In the genomic region with DNA sequence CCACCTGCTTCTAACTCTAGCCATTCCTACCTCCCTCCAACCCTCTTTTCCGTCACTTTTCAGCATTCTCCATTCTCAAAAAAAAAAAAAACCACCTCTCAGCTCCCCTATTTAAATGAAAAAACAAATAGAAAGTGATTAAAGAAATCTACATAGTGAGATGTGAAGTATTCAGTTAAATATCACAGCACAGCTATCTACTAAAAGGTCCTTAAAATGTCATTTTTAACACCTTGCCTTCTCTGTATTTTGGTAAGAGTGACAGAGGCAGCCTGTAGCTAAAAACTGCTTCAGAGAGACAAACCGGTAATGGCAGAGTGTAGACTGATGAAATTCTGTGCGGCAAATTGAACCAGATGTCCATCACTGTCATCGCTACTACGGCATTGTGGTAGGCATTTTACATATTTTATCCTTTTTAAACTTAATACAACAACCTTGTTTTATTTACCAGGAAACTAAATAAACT, we compare ENCODE assay signal across 8 cellular contexts. TPM values are rescaled to one million over a fixed set of nuclear protein-coding genes. Genes with fewer than 3 reads are reported as not detected.
A peak's percentile ranks its signal among the peaks of the same experiment; 100 is the strongest.
DNase-seq lines count a peak whose midpoint lies in the region; ATAC-seq, FAIRE-seq and TF ChIP-seq lines count a peak whose summit lies in the region.

No MANE protein-coding gene starts in this region.

- FAIRE-seq in kidney (lab: Jason Lieb, UNC) = no peak

- peak overlapping the region; percentile 80 for H3K4me3 ChIP-seq in AG04450 (ENCODE audit: low read depth, low read length)
- H3K4me3 ChIP-seq in adipocyte (ENCODE audit: low read length) = peak overlapping the region; percentile 87
- peak overlapping the region; percentile 79 to 83 for H3K4me3 ChIP-seq in kidney (ENCODE audit: low read length in 2 of 2)

- H3K4me1 Mint-ChIP-seq in HFFc6 (ENCODE audit: low read depth) = peaks cover 19% of the 10 kb centered on the region

- H3K36me3 ChIP-seq in adipocyte (ENCODE audit: control insufficient read depth, insufficient read depth, low read length, severe bottlenecking) (peaks cover 31% of the 10 kb centered on the region), kidney (ENCODE audit: control insufficient read depth in 1 of 2, insufficient read depth in 2 of 2, low read length in 2 of 2) (peaks cover 7 to 9% of the 10 kb centered on the region in 2 donors)

- intact Hi-C loops in kidney (cut with DNase I) = no loop called here

- H3K27ac Mint-ChIP-seq in HFFc6 = peak overlapping the region; percentile 70

- peak overlapping the region; percentile 96 for H3K9ac ChIP-seq in adipocyte (ENCODE audit: low read length)
- H3K9ac ChIP-seq in kidney (ENCODE audit: low read length in 2 of 2) = peak overlapping the region; percentile 67 to 77

- no peaks in the 10 kb centered on the region for H3K27me3 ChIP-seq in AG04450 (ENCODE audit: control insufficient read depth, insufficient read depth, low read length)
- H3K27me3 ChIP-seq in adipocyte (replicated peaks; ENCODE audit: control insufficient read depth, insufficient read depth, low read length) = no peaks in the 10 kb centered on the region

- ATAC-seq in HG03342 (IDR thresholded peaks at IDR 0.05; ENCODE audit: unreplicated experiment) = no peak
- no peak for ATAC-seq in HG02759 (IDR thresholded peaks at IDR 0.05; ENCODE audit: unreplicated experiment)

- H3K27ac ChIP-seq in AG04450 (ENCODE audit: low read depth, low read length) (no peak overlapping the region), kidney (ENCODE audit: low read depth in 2 of 2, low read length in 2 of 2) (peak overlapping the region; percentile 81 to 83), temporal lobe (ENCODE audit: low read depth, low read length) (peak overlapping the region; percentile 52)

- H3K4me1 ChIP-seq in adipocyte (ENCODE audit: control insufficient read depth, insufficient read depth, low read length) (peaks cover 8% of the 10 kb centered on the region), kidney (ENCODE audit: control insufficient read depth in 1 of 2, insufficient read depth in 1 of 2, low read depth in 1 of 2, low read length in 2 of 2) (peaks cover 0 to 2% of the 10 kb centered on the region in 2 donors)

- no peak for DNase-seq in AG04450 (ENCODE audit: low read depth, low spot score)
- no peak for DNase-seq in HFFc6
- DNase-seq in adipocyte (ENCODE audit: low read depth) = peak; percentile 27
- no peak for DNase-seq in kidney
- DNase-seq in epidermal melanocyte (ENCODE audit: insufficient read length, low spot score) = no peak

- H3K27me3 Mint-ChIP-seq in HFFc6 (ENCODE audit: insufficient read depth) = no peaks in the 10 kb centered on the region

- CTCF ChIA-PET in AG04450 (lab: Charles Lee) = interaction anchor here (0.6 to 3.3 kb wide), 12 partner anchors 10 to 347 kb away, joined by 3 to 36 read pairs (median 4); no protein-coding TSS in a partner anchor

- H3K9me3 ChIP-seq in AG04450 (ENCODE audit: control insufficient read depth, insufficient read depth, low read length) (no peaks in the 10 kb centered on the region), adipocyte (ENCODE audit: control insufficient read depth, low read length) (no peaks in the 10 kb centered on the region), kidney (ENCODE audit: control insufficient read depth in 1 of 2, low read length in 2 of 2) (no peaks in the 10 kb centered on the region)

- H3K9me3 Mint-ChIP-seq in HFFc6 = no peaks in the 10 kb centered on the region

- POLR2A ChIA-PET in AG04450 (lab: Yijun Ruan, JAX) = interaction anchor here (0.6 to 2.6 kb wide), 5 partner anchors 37 to 168 kb away, joined by 3 to 9 read pairs (median 5); a partner anchor contains a TSS

- peaks cover 15% of the 10 kb centered on the region; the same call in 1 of the 2 replicates for H3K36me3 Mint-ChIP-seq in HFFc6 (ENCODE audit: low read depth)

- peak overlapping the region; percentile 99 for H3K4me3 Mint-ChIP-seq in HFFc6

- TF ChIP-seq CTCF in AG04450 (IDR thresholded peaks at IDR 0.05; ENCODE audit: low read depth, low read length) (no peak), HFFc6 (IDR thresholded peaks at IDR 0.05) (no peak), kidney (IDR thresholded peaks at IDR 0.05; ENCODE audit: borderline replicate concordance, extremely low read depth, insufficient read depth) (no peak)

RNA-seq across cellular contexts. Expression of a gene that starts 0.3 kb away (rescaled TPM):
- 31.7 and 40.0 TPM in 2 replicates for polyA plus RNA-seq in AG04450 (2011; rRNA removed)
- polyA minus RNA-seq in AG04450 (2011; rRNA and poly(A)+ RNA removed) = 37.0 and 57.9 TPM in 2 replicates
- 10 to 100 TPM; 31.1 to 44.2 (median 36.5) TPM for total RNA-seq in HFFc6 (2021; fragmentation: NEBNext Ultra II Directional; extraction: Animal tissue kit (Norgen Biotek cat#: 25700))
- total RNA-seq in kidney = 27.8 TPM
- 30.0 TPM for polyA plus RNA-seq in kidney (ENCODE audit: insufficient read depth, low read depth, low replicate concordance)
- 62.4 TPM for total RNA-seq in temporal lobe

RNA-seq across cellular contexts. Expression of a gene that starts 7.2 kb away (rescaled TPM):
- polyA plus RNA-seq in AG04450 (2011; rRNA removed) = 1.7 and 2.1 TPM in 2 replicates
- polyA minus RNA-seq in AG04450 (2011; rRNA and poly(A)+ RNA removed) = 1.4 and 2.0 TPM in 2 replicates
- total RNA-seq in HFFc6 (2021; fragmentation: NEBNext Ultra II Directional; extraction: Animal tissue kit (Norgen Biotek cat#: 25700)) = 1 to 10 TPM; 1.4 to 2.4 (median 2.0) TPM
- total RNA-seq in kidney = 2.6 TPM
- 1.5 TPM for polyA plus RNA-seq in kidney (ENCODE audit: insufficient read depth, low read depth, low replicate concordance)
- 6.4 TPM for total RNA-seq in temporal lobe

RNA-seq across cellular contexts. Expression of a gene that starts 7.6 kb away (rescaled TPM):
- polyA plus RNA-seq in AG04450 (2011; rRNA removed) (40.3 and 45.1 TPM in 2 replicates), kidney (ENCODE audit: insufficient read depth, low read depth, low replicate concordance) (93.7 TPM)
- 5.5 and 9.1 TPM in 2 replicates for polyA minus RNA-seq in AG04450 (2011; rRNA and poly(A)+ RNA removed)
- total RNA-seq in HFFc6 (2021; fragmentation: NEBNext Ultra II Directional; extraction: Animal tissue kit (Norgen Biotek cat#: 25700)) = 10 to 100 TPM; 10.3 to 15.6 (median 12.5) TPM
- total RNA-seq in kidney (29.5 TPM), temporal lobe (5.7 TPM)

RNA-seq across cellular contexts. Expression of a gene that starts 39.8 kb away (rescaled TPM):
- polyA plus RNA-seq in AG04450 (2011; rRNA removed) = 6.1 and 6.3 TPM in 2 replicates
- 3.0 and 3.7 TPM in 2 replicates for polyA minus RNA-seq in AG04450 (2011; rRNA and poly(A)+ RNA removed)
- 100 to 1,000 TPM in 4 of 6 experiments, 10 to 100 TPM in 2; 49.6 to 125 (median 103) TPM for total RNA-seq in HFFc6 (2021; fragmentation: NEBNext Ultra II Directional; extraction: Animal tissue kit (Norgen Biotek cat#: 25700))
- 1,312 TPM for total RNA-seq in kidney
- 1,857 TPM for polyA plus RNA-seq in kidney (ENCODE audit: insufficient read depth, low read depth, low replicate concordance)
- 7.4 TPM for total RNA-seq in temporal lobe

RNA-seq across cellular contexts. Expression of a gene that starts 40.8 kb away (rescaled TPM):
- polyA plus RNA-seq in AG04450 (2011; rRNA removed) = 0.41 and 0.79 TPM in 2 replicates
- not detected in 2 replicates for polyA minus RNA-seq in AG04450 (2011; rRNA and poly(A)+ RNA removed)
- 1 to 10 TPM; 1.7 to 7.8 (median 5.4) TPM for total RNA-seq in HFFc6 (2021; fragmentation: NEBNext Ultra II Directional; extraction: Animal tissue kit (Norgen Biotek cat#: 25700))
- 4.4 TPM for total RNA-seq in kidney
- 15.7 TPM for polyA plus RNA-seq in kidney (ENCODE audit: insufficient read depth, low read depth, low replicate concordance)
- total RNA-seq in temporal lobe = 0.25 TPM
